9 cellular contexts compared by ENCODE assay signal in genomic region chr19:32041681-32042292, GRCh38.
DNase-seq lines count a peak whose midpoint lies in the region; ATAC-seq and TF ChIP-seq lines count a peak whose summit lies in the region.
"Had no signal": no experiment of that assay in that cellular context is flagged by ENCODE, and none has a peak within 500 bp of the region (broad histone marks: within the 10 kb centered on the region; RNA-seq: fewer than 3 reads in every experiment).

No MANE protein-coding gene starts in this region.

- peak overlapping the region; percentile 83 for H3K4me3 Mint-ChIP-seq in neural progenitor cell

- no peaks in the 10 kb centered on the region for H4K20me1 ChIP-seq in neural progenitor cell (ENCODE audit: low read depth)

- ATAC-seq in HG03439 (IDR thresholded peaks at IDR 0.05; ENCODE audit: unreplicated experiment) = no peak

- H3K4me1 ChIP-seq in neural progenitor cell = no peaks in the 10 kb centered on the region

- H3K27me3 ChIP-seq in neural progenitor cell = peaks cover 24% of the 10 kb centered on the region

- H3K27me3 Mint-ChIP-seq in neural progenitor cell (ENCODE audit: insufficient read depth, low read depth) = peaks cover 18% of the 10 kb centered on the region

- peaks cover 2% of the 10 kb centered on the region for H3K4me1 Mint-ChIP-seq in neural progenitor cell

- no peak overlapping the region for H3K9ac ChIP-seq in neural progenitor cell

- no peak overlapping the region for H3K27ac Mint-ChIP-seq in neural progenitor cell
- H3K27ac Mint-ChIP-seq: CD4-positive, CD25-positive, alpha-beta regulatory T cell had no signal

- H3K9me3 Mint-ChIP-seq in neural progenitor cell = no peaks in the 10 kb centered on the region
- H3K9me3 Mint-ChIP-seq: CD4-positive, CD25-positive, alpha-beta regulatory T cell had no signal

- peak; percentile 63 for DNase-seq in NCI-H2227 (lab: John Stamatoyannopoulos, UW; ENCODE audit: unreplicated experiment)
- no peak for DNase-seq in NCI-H2227 treated with DMSO at 0.1 percent for 48 hours (lab: John Stamatoyannopoulos, UW)
- peak; percentile 50 for DNase-seq in RPMI8226
- DNase-seq in fibroblast of peridontal ligament (ENCODE audit: extremely low read depth) = peak; percentile 13
- peak; percentile 77 for DNase-seq in neural progenitor cell (ENCODE audit: low spot score)
- DNase-seq in NCI-H2107 (lab: John Stamatoyannopoulos, UW) = no peak
- DNase-seq in cerebellar nuclear complex (lab: John Stamatoyannopoulos, UW) = no peak

- peak overlapping the region; percentile 48 for H3K4me3 ChIP-seq in neural progenitor cell

- H3K36me3 Mint-ChIP-seq in neural progenitor cell = no peaks in the 10 kb centered on the region
- H3K36me3 Mint-ChIP-seq: CD4-positive, CD25-positive, alpha-beta regulatory T cell had no signal

- peak overlapping the region; percentile 91 for H2AFZ ChIP-seq in neural progenitor cell (replicated peaks)

- no peaks in the 10 kb centered on the region for H3F3A ChIP-seq in neural progenitor cell (ENCODE audit: low read depth)

- peak overlapping the region; percentile 74 for H3K4me2 ChIP-seq in neural progenitor cell

- no peaks in the 10 kb centered on the region for H3K36me3 ChIP-seq in neural progenitor cell

- peak; percentile 92 for TF ChIP-seq CTCF in neural progenitor cell (IDR thresholded peaks at IDR 0.05)

- no peak overlapping the region for H3K27ac ChIP-seq in neural progenitor cell

- no peaks in the 10 kb centered on the region for H3K79me2 ChIP-seq in neural progenitor cell (ENCODE audit: low read depth)

- no peaks in the 10 kb centered on the region for H3K9me3 ChIP-seq in neural progenitor cell (ENCODE audit: low read depth)

Comparison
In these comparisons a context has a peak if more than half of its experiments do, and no peak if none do; other contexts are left out.
1. DNase-seq: peak in NCI-H2227 (single experiment), RPMI8226 (single experiment), fibroblast of peridontal ligament (single experiment) and neural progenitor cell (single experiment); none in NCI-H2227 treated with DMSO at 0.1 percent for 48 hours (single experiment), NCI-H2107 (single experiment) and cerebellar nuclear complex (0 of 2).